ENCODE assay signal across 7 cellular contexts in genomic region chr17:6574689-6575595, GRCh38. TPM values are rescaled to one million over a fixed set of nuclear protein-coding genes. Genes with fewer than 3 reads are reported as not detected.
DNase-seq lines count a peak whose midpoint lies in the region; ATAC-seq and TF ChIP-seq lines count a peak whose summit lies in the region.

No MANE protein-coding gene starts in this region.

- peak in 1 of 6 experiments; percentile 35 for TF ChIP-seq CTCF in upper lobe of left lung (IDR thresholded peaks at IDR 0.05)

- 40 to 52% methylated on average over 18 of the region's 23 CpGs for WGBS in upper lobe of left lung, 2 donors

- no peak overlapping the region for H3K4me3 ChIP-seq in upper lobe of left lung

- ATAC-seq in GM19395 (IDR thresholded peaks at IDR 0.05; ENCODE audit: unreplicated experiment) (peak; percentile 60), upper lobe of left lung (ENCODE audit: low FRiP score in 2 of 2) (peak; percentile 69 to 86), GM19023 (IDR thresholded peaks at IDR 0.05; ENCODE audit: unreplicated experiment) (no peak)

- no peaks in the 10 kb centered on the region for H3K9me3 ChIP-seq in upper lobe of left lung

- H3K27ac ChIP-seq in upper lobe of left lung, result peak overlapping the region in 1 of 4 donors; percentile 36

- H3K4me1 ChIP-seq in upper lobe of left lung, result peaks cover 5 to 16% (median 14%) of the 10 kb centered on the region in 4 donors

- TF ChIP-seq POLR2A in upper lobe of left lung (IDR thresholded peaks at IDR 0.05), result no peak

- peak; percentile 32 for DNase-seq in SKM-1 (lab: John Stamatoyannopoulos, UW; ENCODE audit: unreplicated experiment)
- DNase-seq in cerebellum (ENCODE audit: low spot score), result peak; percentile 51
- DNase-seq in myocyte (ENCODE audit: low read depth), result peak; percentile 44
- DNase-seq in upper lobe of left lung, result peak; percentile 19 to 57
- DNase-seq in NCI-H2107 (lab: John Stamatoyannopoulos, UW), result no peak

- peaks cover 2 to 24% (median 10%) of the 10 kb centered on the region in 4 donors for H3K36me3 ChIP-seq in upper lobe of left lung

- no peak for TF ChIP-seq EP300 in upper lobe of left lung (IDR thresholded peaks at IDR 0.05)

- no peaks in the 10 kb centered on the region for H3K27me3 ChIP-seq in upper lobe of left lung

RNA-seq across cellular contexts. Expression of gene PITPNM3, which starts 18.6 kb away (rescaled TPM):
- total RNA-seq in cerebellum (10.1 TPM), myocyte (0.72 and 0.78 TPM in 2 replicates), upper lobe of left lung (10 to 100 TPM; 10.3 to 16.3 (median 12.5) TPM)
- 3.2 TPM for polyA plus RNA-seq in myocyte (2012)
